ENCODE assay signal across 25 cellular contexts in genomic region chr11:41954034-41954433, GRCh38.
DNase-seq lines count a peak whose midpoint lies in the region; ATAC-seq, FAIRE-seq and TF ChIP-seq lines count a peak whose summit lies in the region.
"Had no signal": no experiment of that assay in that cellular context is flagged by ENCODE, and none has a peak within 500 bp of the region (broad histone marks: within the 10 kb centered on the region; RNA-seq: fewer than 3 reads in every experiment).

No MANE protein-coding gene starts in this region.

- H3K4me3 Mint-ChIP-seq in activated CD8-positive, alpha-beta T cell treated with anti-CD3 and anti-CD28 coated beads for 36 hours: no peak overlapping the region
- H3K4me3 Mint-ChIP-seq: mesothelial cell of epicardium; naive thymus-derived CD8-positive, alpha-beta T cell; stimulated activated naive B cell treated with anti-CD40 and anti-IgM and Interleukin-4, amounts not matched to agents 10 μg/mL and 1 μg/mL and 100 μg/mL, for 72 hours had no signal

- no peaks in the 10 kb centered on the region for H3K4me1 Mint-ChIP-seq in activated CD8-positive, alpha-beta T cell treated with anti-CD3 and anti-CD28 coated beads for 36 hours (ENCODE audit: low read depth)
- H3K4me1 Mint-ChIP-seq: mesothelial cell of epicardium; naive thymus-derived CD8-positive, alpha-beta T cell; stimulated activated naive B cell treated with anti-CD40 and anti-IgM and Interleukin-4, amounts not matched to agents 10 μg/mL and 1 μg/mL and 100 μg/mL, for 72 hours had no signal

- no peak overlapping the region for H3K27ac ChIP-seq in kidney (ENCODE audit: low read depth in 2 of 2, low read length in 2 of 2)
- H3K27ac ChIP-seq: left ventricle myocardium inferior, uterus had no signal

- peaks cover 0 to 6% of the 10 kb centered on the region in 2 donors for H3K9me3 ChIP-seq in kidney (ENCODE audit: control insufficient read depth in 1 of 2, low read length in 2 of 2)
- H3K9me3 ChIP-seq: uterus had no signal

- no peaks in the 10 kb centered on the region for H3K36me3 Mint-ChIP-seq in activated CD8-positive, alpha-beta T cell treated with anti-CD3 and anti-CD28 coated beads for 36 hours (ENCODE audit: low read depth)
- H3K36me3 Mint-ChIP-seq: mesothelial cell of epicardium; stimulated activated naive B cell treated with anti-CD40 and anti-IgM and Interleukin-4, amounts not matched to agents 10 μg/mL and 1 μg/mL and 100 μg/mL, for 72 hours had no signal

- FAIRE-seq in bronchial epithelial cell (lab: Jason Lieb, UNC) (no peak), kidney (lab: Jason Lieb, UNC) (no peak)
- FAIRE-seq: RCC 7860, TTC549 had no signal

- no peak overlapping the region for H3K4me3 ChIP-seq in BJ (ENCODE audit: low read depth, low read length)
- no peak overlapping the region for H3K4me3 ChIP-seq in bronchial epithelial cell (ENCODE audit: low read depth, low read length)
- no peak overlapping the region for H3K4me3 ChIP-seq in retinal pigment epithelial cell (ENCODE audit: low read length)
- H3K4me3 ChIP-seq in kidney (ENCODE audit: low read length in 2 of 2): no peak overlapping the region
- H3K4me3 ChIP-seq: left ventricle myocardium inferior, uterus had no signal

- H3K9ac ChIP-seq in kidney (ENCODE audit: low read length in 2 of 2): no peak overlapping the region

- no peak for TF ChIP-seq CTCF in BJ (IDR thresholded peaks at IDR 0.05; ENCODE audit: insufficient read depth, low read depth, low read length)
- no peak for TF ChIP-seq CTCF in bronchial epithelial cell (IDR thresholded peaks at IDR 0.05; ENCODE audit: insufficient read depth, low read length, severe bottlenecking)
- TF ChIP-seq CTCF in retinal pigment epithelial cell (conservative IDR thresholded peaks at IDR 0.05; ENCODE audit: low read depth, low read length): no peak
- TF ChIP-seq CTCF in activated CD8-positive, alpha-beta T cell treated with anti-CD3 and anti-CD28 coated beads for 36 hours (IDR thresholded peaks at IDR 0.05): no peak
- no peak for TF ChIP-seq CTCF in kidney (IDR thresholded peaks at IDR 0.05; ENCODE audit: borderline replicate concordance, extremely low read depth, insufficient read depth)

- intact Hi-C loops in activated CD8-positive, alpha-beta T cell treated with anti-CD3 and anti-CD28 coated beads for 36 hours (cut with micrococcal nuclease): no loop called here
- intact Hi-C loops in kidney (cut with DNase I): no loop called here

- H3K27me3 Mint-ChIP-seq in activated CD8-positive, alpha-beta T cell treated with anti-CD3 and anti-CD28 coated beads for 36 hours: no peaks in the 10 kb centered on the region
- H3K27me3 Mint-ChIP-seq: naive thymus-derived CD8-positive, alpha-beta T cell; stimulated activated naive B cell treated with anti-CD40 and anti-IgM and Interleukin-4, amounts not matched to agents 10 μg/mL and 1 μg/mL and 100 μg/mL, for 72 hours had no signal

- DNase-seq in BJ (ENCODE audit: low read depth) (peak; percentile 25), M059J (ENCODE audit: low read depth) (peak; percentile 76), bronchial epithelial cell (ENCODE audit: low read depth) (peak; percentile 16), retinal pigment epithelial cell (ENCODE audit: low read depth) (peak; percentile 0), kidney (no peak), midbrain (lab: John Stamatoyannopoulos, UW) (no peak), pons (ENCODE audit: low spot score) (no peak)
- no peak for DNase-seq in activated CD8-positive, alpha-beta T cell treated with anti-CD3 and anti-CD28 coated beads for 36 hours
- DNase-seq: activated CD4-positive, alpha-beta T cell treated with anti-CD3 and anti-CD28 coated beads for 1 hour; activated gamma-delta T cell treated with Interleukin-2 at 50 U/mL for 16 hours; caudate nucleus; GOT3; KBM-7; left ventricle myocardium inferior; naive thymus-derived CD8-positive, alpha-beta T cell; NCI-H1694; NCI-H2171; NCI-H524 treated with DMSO at 0.1 percent for 48 hours; stimulated activated CD4-positive, alpha-beta T cell treated with anti-CD3 and anti-CD28 coated beads, Interleukin-4, amount 100 ng/mL, for 24 hours; stimulated activated naive B cell treated with anti-CD40 and anti-IgM and Interleukin-4, amounts not matched to agents 10 μg/mL and 1 μg/mL and 100 μg/mL, for 72 hours; T-helper 1 cell; uterus had no signal

- POLR2A ChIA-PET in BJ (lab: Charles Lee): no interaction called here
- POLR2A ChIA-PET in activated CD8-positive, alpha-beta T cell treated with anti-CD3 and anti-CD28 coated beads for 36 hours (lab: Charles Lee): no interaction called here

- no peak overlapping the region for H3K27ac Mint-ChIP-seq in activated CD8-positive, alpha-beta T cell treated with anti-CD3 and anti-CD28 coated beads for 36 hours
- H3K27ac Mint-ChIP-seq: mesothelial cell of epicardium; naive thymus-derived CD8-positive, alpha-beta T cell; stimulated activated naive B cell treated with anti-CD40 and anti-IgM and Interleukin-4, amounts not matched to agents 10 μg/mL and 1 μg/mL and 100 μg/mL, for 72 hours had no signal

- H3K4me1 ChIP-seq in kidney (ENCODE audit: control insufficient read depth in 1 of 2, insufficient read depth in 1 of 2, low read depth in 1 of 2, low read length in 2 of 2): no peaks in the 10 kb centered on the region
- H3K4me1 ChIP-seq: left ventricle myocardium inferior, uterus had no signal

- CTCF ChIA-PET in BJ (lab: Yijun Ruan, JAX): no interaction called here
- CTCF ChIA-PET in activated CD8-positive, alpha-beta T cell treated with anti-CD3 and anti-CD28 coated beads for 36 hours (lab: Charles Lee): no interaction called here

- no peaks in the 10 kb centered on the region for H3K27me3 ChIP-seq in BJ (ENCODE audit: control insufficient read depth, insufficient read depth, low read length)
- H3K27me3 ChIP-seq in bronchial epithelial cell (ENCODE audit: control insufficient read depth, insufficient read depth, low read length): no peaks in the 10 kb centered on the region
- H3K27me3 ChIP-seq: uterus had no signal

- peaks cover 23% of the 10 kb centered on the region for H3K9me3 Mint-ChIP-seq in activated CD8-positive, alpha-beta T cell treated with anti-CD3 and anti-CD28 coated beads for 36 hours

- H3K36me3 ChIP-seq in BJ (ENCODE audit: control insufficient read depth, insufficient read depth, low read length): no peaks in the 10 kb centered on the region
- no peaks in the 10 kb centered on the region for H3K36me3 ChIP-seq in bronchial epithelial cell (ENCODE audit: control insufficient read depth, insufficient read depth, low read length)
- no peaks in the 10 kb centered on the region for H3K36me3 ChIP-seq in kidney (ENCODE audit: control insufficient read depth in 1 of 2, insufficient read depth in 2 of 2, low read length in 2 of 2)
- H3K36me3 ChIP-seq: left ventricle myocardium inferior, uterus had no signal

- no peak for ATAC-seq in activated CD8-positive, alpha-beta T cell treated with anti-CD3 and anti-CD28 coated beads for 36 hours
- ATAC-seq: naive thymus-derived CD8-positive, alpha-beta T cell; stimulated activated naive B cell treated with anti-CD40 and anti-IgM and Interleukin-4, amounts not matched to agents 10 μg/mL and 1 μg/mL and 100 μg/mL, for 72 hours had no signal

Comparison
In these comparisons a context has a peak if more than half of its experiments do, and no peak if none do; other contexts are left out.
1. DNase-seq: peak in BJ (single experiment), M059J (single experiment), bronchial epithelial cell (single experiment) and retinal pigment epithelial cell (single experiment); none in activated CD8-positive, alpha-beta T cell treated with anti-CD3 and anti-CD28 coated beads for 36 hours (single experiment), kidney (single experiment), midbrain (single experiment) and pons (single experiment).